ENCODE assay signal across 19 cellular contexts in the genomic region with DNA sequence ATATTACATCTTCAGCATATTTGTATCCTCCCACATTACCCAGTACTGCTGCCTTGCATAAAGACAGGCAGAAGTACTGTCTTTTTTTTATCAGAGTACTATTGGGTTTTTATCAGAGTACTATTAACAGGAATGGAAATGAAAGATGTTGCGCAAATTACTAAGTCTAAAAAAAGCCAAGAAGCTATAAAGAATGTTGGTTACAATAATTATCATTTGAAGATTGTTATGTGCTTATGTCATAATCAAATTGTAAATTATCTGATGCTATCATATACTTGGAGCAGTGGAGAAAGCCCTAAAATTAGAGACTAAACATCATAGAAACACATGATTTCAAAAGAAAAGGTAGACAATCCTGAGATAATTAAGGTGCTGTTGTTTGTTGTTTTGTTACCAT.
DNase-seq lines count a peak whose midpoint lies in the region; ATAC-seq and TF ChIP-seq lines count a peak whose summit lies in the region.
"Had no signal": no experiment of that assay in that cellular context is flagged by ENCODE, and none has a peak within 500 bp of the region (broad histone marks: within the 10 kb centered on the region; RNA-seq: fewer than 3 reads in every experiment).

No MANE protein-coding gene starts in this region.

- no peaks in the 10 kb centered on the region for H3K79me2 ChIP-seq in DOHH2 (ENCODE audit: control insufficient read depth, low read length)

- TF ChIP-seq CTCF in DOHH2 (IDR thresholded peaks at IDR 0.05; ENCODE audit: low read depth, low read length, poor library complexity, severe bottlenecking) (no peak), mesothelial cell of epicardium (IDR thresholded peaks at IDR 0.05; ENCODE audit: unreplicated experiment) (no peak)

- H3K36me3 Mint-ChIP-seq in mesothelial cell of epicardium = no peaks in the 10 kb centered on the region
- H3K36me3 Mint-ChIP-seq: T-cell had no signal

- peaks cover 27% of the 10 kb centered on the region for H3K4me1 Mint-ChIP-seq in mesothelial cell of epicardium
- H3K4me1 Mint-ChIP-seq: B cell had no signal

- H3K27ac Mint-ChIP-seq in mesothelial cell of epicardium = peak overlapping the region; percentile 93
- H3K27ac Mint-ChIP-seq: B cell had no signal

- no peaks in the 10 kb centered on the region for H3K9me3 Mint-ChIP-seq in mesothelial cell of epicardium
- H3K9me3 Mint-ChIP-seq: CD4-positive, alpha-beta T cell; T-cell had no signal

- DNase-seq in NCI-H226 (peak; percentile 26), mesothelial cell of epicardium (ENCODE audit: low spot score in 2 of 2, unreplicated experiment in 2 of 2) (no peak), iPS-NIHi11 (ENCODE audit: low spot score) (no peak)
- DNase-seq: CD4-positive, alpha-beta T cell; DND-41; KBM-7; MG63; NCI-H1105; NCI-H1694 treated with DMSO at 0.1 percent for 48 hours; NCI-H510A; RPMI8226; T-cell had no signal

- H3F3A ChIP-seq in DOHH2 (ENCODE audit: control insufficient read depth, insufficient read depth) = no peaks in the 10 kb centered on the region

- H3K36me3 ChIP-seq in DOHH2 (ENCODE audit: control insufficient read depth, low read length) = no peaks in the 10 kb centered on the region
- H3K36me3 ChIP-seq: HAP-1, MG63 had no signal

- peak overlapping the region; percentile 19 for H3K4me2 ChIP-seq in DOHH2 (ENCODE audit: low read length)

- H3K27me3 Mint-ChIP-seq in mesothelial cell of epicardium (ENCODE audit: low read depth) = no peaks in the 10 kb centered on the region
- H3K27me3 Mint-ChIP-seq: B cell; CD4-positive, alpha-beta T cell; T-cell had no signal

- no peak overlapping the region for H3K4me3 ChIP-seq in DOHH2 (ENCODE audit: low read length)
- H3K4me3 ChIP-seq: HAP-1, MG63 had no signal

- no peaks in the 10 kb centered on the region for H3K27me3 ChIP-seq in DOHH2 (ENCODE audit: control insufficient read depth, low read length)
- H3K27me3 ChIP-seq: MG63 had no signal

- ATAC-seq in GM19397 (IDR thresholded peaks at IDR 0.05; ENCODE audit: unreplicated experiment) (no peak), HG03439 (IDR thresholded peaks at IDR 0.05; ENCODE audit: unreplicated experiment) (no peak), GM19395 (IDR thresholded peaks at IDR 0.05; ENCODE audit: unreplicated experiment) (no peak)

- peaks cover 24% of the 10 kb centered on the region for H3K4me1 ChIP-seq in DOHH2 (ENCODE audit: control insufficient read depth, low read length)

- no peaks in the 10 kb centered on the region for H3K9me3 ChIP-seq in DOHH2 (ENCODE audit: control insufficient read depth, insufficient read depth, low read length)
- H3K9me3 ChIP-seq: HAP-1, MG63 had no signal

- H4K20me1 ChIP-seq in DOHH2 (ENCODE audit: control insufficient read depth, insufficient read depth, low read depth, low read length) = no peaks in the 10 kb centered on the region

- H3K27ac ChIP-seq in DOHH2 (ENCODE audit: low read depth, low read length) (no peak overlapping the region; the same call in 1 of the 2 replicates), angular gyrus (ENCODE audit: low read depth, low read length) (peak overlapping the region; percentile 51)

- no peak overlapping the region for H3K4me3 Mint-ChIP-seq in mesothelial cell of epicardium
- H3K4me3 Mint-ChIP-seq: B cell; CD4-positive, alpha-beta T cell; T-cell had no signal

- H3K9me2 ChIP-seq in DOHH2 (replicated peaks; ENCODE audit: control insufficient read depth, low read length) = no peaks in the 10 kb centered on the region
